ENCODE assay signal across 15 cellular contexts in genomic region chr3:56759532-56759931, GRCh38. TPM values are rescaled to one million over a fixed set of nuclear protein-coding genes. Genes with fewer than 3 reads are reported as not detected.
DNase-seq lines count a peak whose midpoint lies in the region; ATAC-seq, FAIRE-seq and TF ChIP-seq lines count a peak whose summit lies in the region.
"Had no signal": no experiment of that assay in that cellular context is flagged by ENCODE, and none has a peak within 500 bp of the region (broad histone marks: within the 10 kb centered on the region; RNA-seq: fewer than 3 reads in every experiment).

No MANE protein-coding gene starts in this region.

- H3K4me1 Mint-ChIP-seq in T-helper 1 cell treated with Interleukin-12 subunit alpha and Interleukin-12 subunit beta and Interleukin-4 antibody, amounts not matched to agents 30 μg/mL and 1 μg/mL, for 36 hours (ENCODE audit: low read depth) = peaks cover 65% of the 10 kb centered on the region
- peaks cover 75% of the 10 kb centered on the region for H3K4me1 Mint-ChIP-seq in activated naive CD8-positive, alpha-beta T cell treated with anti-CD3 and anti-CD28 coated beads, Interleukin-2, amount 10 ng/mL, durations not matched to agents 7 days and 5 days
- peaks cover 40% of the 10 kb centered on the region for H3K4me1 Mint-ChIP-seq in nephron

- TF ChIP-seq CTCF in nephron (IDR thresholded peaks at IDR 0.05; ENCODE audit: unreplicated experiment in 3 of 3) = no peak

- H3K27me3 Mint-ChIP-seq in T-helper 1 cell treated with Interleukin-12 subunit alpha and Interleukin-12 subunit beta and Interleukin-4 antibody, amounts not matched to agents 30 μg/mL and 1 μg/mL, for 36 hours (ENCODE audit: low read depth) = no peaks in the 10 kb centered on the region
- no peaks in the 10 kb centered on the region for H3K27me3 Mint-ChIP-seq in activated naive CD8-positive, alpha-beta T cell treated with anti-CD3 and anti-CD28 coated beads, Interleukin-2, amount 10 ng/mL, durations not matched to agents 7 days and 5 days
- no peaks in the 10 kb centered on the region for H3K27me3 Mint-ChIP-seq in nephron (ENCODE audit: low read depth)

- peak overlapping the region; percentile 25 for H3K4me3 Mint-ChIP-seq in T-helper 1 cell treated with Interleukin-12 subunit alpha and Interleukin-12 subunit beta and Interleukin-4 antibody, amounts not matched to agents 30 μg/mL and 1 μg/mL, for 36 hours
- H3K4me3 Mint-ChIP-seq in activated naive CD8-positive, alpha-beta T cell treated with anti-CD3 and anti-CD28 coated beads, Interleukin-2, amount 10 ng/mL, durations not matched to agents 7 days and 5 days = peak overlapping the region; percentile 71
- H3K4me3 Mint-ChIP-seq in nephron = peak overlapping the region in 1 of 3 experiments; percentile 13

- peak; percentile 66 for FAIRE-seq in GM18507 (lab: Jason Lieb, UNC)

- ATAC-seq in activated naive CD8-positive, alpha-beta T cell treated with anti-CD3 and anti-CD28 coated beads, Interleukin-2, amount 10 ng/mL, durations not matched to agents 7 days and 5 days (ENCODE audit: low read depth) = no peak
- ATAC-seq in HG02852 (IDR thresholded peaks at IDR 0.05; ENCODE audit: unreplicated experiment) (no peak), left lobe of liver (no peak)
- ATAC-seq: Panc1 had no signal

- peak overlapping the region; percentile 83 for H3K27ac Mint-ChIP-seq in T-helper 1 cell treated with Interleukin-12 subunit alpha and Interleukin-12 subunit beta and Interleukin-4 antibody, amounts not matched to agents 30 μg/mL and 1 μg/mL, for 36 hours
- H3K27ac Mint-ChIP-seq in activated naive CD8-positive, alpha-beta T cell treated with anti-CD3 and anti-CD28 coated beads, Interleukin-2, amount 10 ng/mL, durations not matched to agents 7 days and 5 days = peak overlapping the region; percentile 93
- peak overlapping the region; percentile 38 to 94 (median 90) for H3K27ac Mint-ChIP-seq in nephron

- DNase-seq in T-helper 1 cell (no peak), GM18507 (ENCODE audit: extremely low spot score, insufficient read length, low read depth) (no peak), hypothalamus (lab: John Stamatoyannopoulos, UW) (no peak), left lobe of liver (ENCODE audit: low spot score) (no peak)
- DNase-seq in activated naive CD8-positive, alpha-beta T cell treated with anti-CD3 and anti-CD28 coated beads, Interleukin-2, amount 10 ng/mL, durations not matched to agents 7 days and 5 days = no peak
- DNase-seq: activated effector memory CD4-positive, alpha-beta T cell treated with anti-CD3 and anti-CD28 coated beads, Interleukin-2, amount 50 U/mL, for 16 hours; C1 segment of cervical spinal cord; DND-41; GOT3; NCI-H1930; NCI-H524 had no signal

- H3K9me3 Mint-ChIP-seq in T-helper 1 cell treated with Interleukin-12 subunit alpha and Interleukin-12 subunit beta and Interleukin-4 antibody, amounts not matched to agents 30 μg/mL and 1 μg/mL, for 36 hours = no peaks in the 10 kb centered on the region
- H3K9me3 Mint-ChIP-seq in activated naive CD8-positive, alpha-beta T cell treated with anti-CD3 and anti-CD28 coated beads, Interleukin-2, amount 10 ng/mL, durations not matched to agents 7 days and 5 days = peaks cover 4% of the 10 kb centered on the region
- no peaks in the 10 kb centered on the region for H3K9me3 Mint-ChIP-seq in nephron

- POLR2A ChIA-PET in activated naive CD8-positive, alpha-beta T cell treated with anti-CD3 and anti-CD28 coated beads, Interleukin-2, amount 10 ng/mL, durations not matched to agents 7 days and 5 days (lab: Charles Lee) = interaction anchor here (1.1 to 10.9 kb wide), 5 partner anchors 19 to 40 kb away, joined by 4 to 132 read pairs (median 6); partner anchors contain the start of gene ARHGEF3

- peaks cover 68% of the 10 kb centered on the region for H3K36me3 Mint-ChIP-seq in T-helper 1 cell treated with Interleukin-12 subunit alpha and Interleukin-12 subunit beta and Interleukin-4 antibody, amounts not matched to agents 30 μg/mL and 1 μg/mL, for 36 hours (ENCODE audit: low read depth)
- peaks cover 72% of the 10 kb centered on the region for H3K36me3 Mint-ChIP-seq in activated naive CD8-positive, alpha-beta T cell treated with anti-CD3 and anti-CD28 coated beads, Interleukin-2, amount 10 ng/mL, durations not matched to agents 7 days and 5 days
- peaks cover 27% of the 10 kb centered on the region for H3K36me3 Mint-ChIP-seq in nephron (ENCODE audit: low read depth)

RNA-seq across cellular contexts. Expression of gene ARHGEF3, which starts 42.2 kb away (rescaled TPM):
- 100 to 1,000 TPM; 130 TPM for total RNA-seq in activated naive CD8-positive, alpha-beta T cell treated with anti-CD3 and anti-CD28 coated beads, Interleukin-2, amount 10 ng/mL, durations not matched to agents 7 days and 5 days
- 1.5 TPM for total RNA-seq in left lobe of liver

Comparison
In these comparisons a context has a peak if more than half of its experiments do, and no peak if none do; other contexts are left out.
1. RNA of gene ARHGEF3, which starts 42.2 kb away (total RNA-seq): 130 TPM in activated naive CD8-positive, alpha-beta T cell treated with anti-CD3 and anti-CD28 coated beads, Interleukin-2, amount 10 ng/mL, durations not matched to agents 7 days and 5 days; 1.5 TPM in left lobe of liver (single experiment); every median in the first group is over 10 times any median in the second.
2. Peak in every context shown above with its lines, with median percentiles within 50 percentile points of each other: H3K27ac Mint-ChIP-seq.